Comparison of ENCODE assay signal across 14 cellular contexts in the genomic region with DNA sequence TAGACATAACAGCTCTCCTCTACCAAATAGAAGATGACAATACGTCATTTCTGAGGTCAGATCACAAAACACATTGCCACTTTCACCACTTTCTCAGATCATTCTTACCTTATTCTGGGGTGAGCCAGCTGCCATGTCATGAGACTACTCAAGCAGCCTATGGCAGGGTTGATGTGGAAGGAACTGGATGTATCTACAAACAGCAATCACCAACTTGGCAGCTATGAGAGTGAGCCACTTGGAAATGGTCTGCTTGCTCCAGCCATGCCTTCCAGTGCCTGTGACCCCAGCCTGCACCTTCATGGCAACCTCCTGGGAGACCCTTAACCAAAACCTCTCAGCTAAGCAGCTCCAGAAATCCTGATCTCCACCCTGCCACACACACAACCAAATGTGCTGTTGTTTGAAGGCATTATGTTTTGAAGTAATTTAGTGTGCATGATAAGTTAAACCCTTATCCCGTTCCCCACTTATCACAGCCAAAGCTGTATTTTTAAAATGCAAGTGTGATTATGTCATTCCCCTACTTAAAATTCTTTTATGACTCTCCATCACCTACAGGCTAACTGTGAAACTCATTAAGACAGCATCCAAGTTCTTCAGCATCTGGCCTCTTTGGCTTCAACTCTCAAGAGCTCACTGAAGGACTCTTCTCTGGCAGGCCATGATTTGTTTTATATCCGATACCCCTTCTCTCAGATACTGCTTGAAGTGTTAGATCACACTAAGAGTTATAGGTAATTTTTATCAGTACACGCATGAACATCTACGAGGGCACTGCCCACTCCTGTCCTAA.
"Had no signal": no experiment of that assay in that cellular context is flagged by ENCODE, and none has a peak within 500 bp of the region (broad histone marks: within the 10 kb centered on the region; RNA-seq: fewer than 3 reads in every experiment).

No MANE protein-coding gene starts in this region.

- H3K9me3 ChIP-seq: esophagus muscularis mucosa had no signal

- H3K27me3 ChIP-seq: brain microvascular endothelial cell had no signal

- H3K4me3 ChIP-seq: esophagus muscularis mucosa had no signal

- FAIRE-seq: colon, frontal cortex had no signal

- H3K27ac ChIP-seq: brain microvascular endothelial cell, esophagus muscularis mucosa had no signal

- DNase-seq: activated gamma-delta T cell treated with Interleukin-2 at 50 U/mL for 16 hours; activated T-cell treated with anti-CD3 and anti-CD28 coated beads, Interleukin-2, amount 50 U/mL, for 1 hour; anterior cingulate cortex; brain microvascular endothelial cell; islet precursor cell; posterior cingulate gyrus; stimulated activated CD4-positive, alpha-beta T cell treated with anti-CD3 and anti-CD28 coated beads, Interleukin-2, amount 100 ng/mL, for 48 hours; stimulated activated CD8-positive, alpha-beta memory T cell treated with anti-CD3 and anti-CD28 coated beads, Interleukin-4, amount 100 ng/mL, for 48 hours; stimulated activated naive B cell treated with anti-CD40 and anti-IgM and Interleukin-4, amounts not matched to agents 10 μg/mL and 1 μg/mL and 100 μg/mL, for 72 hours; T1000 had no signal

- H3K36me3 ChIP-seq: brain microvascular endothelial cell, esophagus muscularis mucosa had no signal

- ATAC-seq: stimulated activated naive B cell treated with anti-CD40 and anti-IgM and Interleukin-4, amounts not matched to agents 10 μg/mL and 1 μg/mL and 100 μg/mL, for 72 hours; WTC11 had no signal
